In the genomic region with DNA sequence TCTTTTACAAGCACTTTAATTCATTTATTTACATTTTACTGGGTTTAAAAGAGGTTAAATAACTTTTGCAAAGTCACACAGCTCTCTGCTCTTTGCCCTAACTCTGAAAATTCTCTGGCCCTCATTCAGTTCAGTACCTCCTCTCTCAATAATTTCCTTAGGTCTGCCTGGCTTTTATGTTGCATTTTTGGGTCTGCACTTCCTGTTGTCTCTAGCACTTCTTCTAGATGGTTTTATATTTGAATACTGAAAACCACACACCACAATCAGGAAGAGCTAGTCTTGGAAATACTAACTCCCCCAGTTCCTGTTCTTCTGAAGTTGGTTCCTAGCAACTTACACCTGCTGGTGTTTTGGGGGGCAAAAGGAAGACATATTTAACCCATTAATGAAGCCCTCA, we compare ENCODE assay signal across 23 cellular contexts.
DNase-seq lines count a peak whose midpoint lies in the region; ATAC-seq and TF ChIP-seq lines count a peak whose summit lies in the region.
"Had no signal": no experiment of that assay in that cellular context is flagged by ENCODE, and none has a peak within 500 bp of the region (broad histone marks: within the 10 kb centered on the region; RNA-seq: fewer than 3 reads in every experiment).

No MANE protein-coding gene starts in this region.

- ATAC-seq in activated naive CD8-positive, alpha-beta T cell treated with anti-CD3 and anti-CD28 coated beads, Interleukin-2, amount 50 U/mL, for 24 hours: no peak
- ATAC-seq: CD8-positive, alpha-beta T cell; Panc1 had no signal

- intact Hi-C loops in activated T-helper 2 cell treated with anti-CD3 and anti-CD28 coated beads, Interferon-gamma antibody, Interleukin-2, Interleukin-4, amounts not matched to agents 10 μg/mL and 5 μg/mL and 100 μg/mL, durations not matched to agents 14 hours and 24 hours and 36 hours (cut with micrococcal nuclease): no loop called here

- in situ Hi-C loops in KBM-7 (cut with MboI; ENCODE audit: low pct_unique_long_range_greater_than_20kb, low sequenced_read_pairs): no loop called here

- H3K4me3 ChIP-seq in NB4 (ENCODE audit: low read depth, low read length): no peak overlapping the region
- H3K4me3 ChIP-seq: GM23248 had no signal

- H3K27me3 Mint-ChIP-seq in activated naive CD8-positive, alpha-beta T cell: no peaks in the 10 kb centered on the region
- no peaks in the 10 kb centered on the region for H3K27me3 Mint-ChIP-seq in activated naive CD8-positive, alpha-beta T cell treated with anti-CD3 and anti-CD28 coated beads, Interleukin-2, amount 50 U/mL, for 24 hours
- H3K27me3 Mint-ChIP-seq in activated T-helper 2 cell treated with anti-CD3 and anti-CD28 coated beads, Interferon-gamma antibody, Interleukin-2, Interleukin-4, amounts not matched to agents 10 μg/mL and 5 μg/mL and 100 μg/mL, durations not matched to agents 14 hours and 24 hours and 36 hours (ENCODE audit: low read depth): no peaks in the 10 kb centered on the region

- no peaks in the 10 kb centered on the region for H3K9me3 Mint-ChIP-seq in activated naive CD8-positive, alpha-beta T cell (ENCODE audit: low read depth)
- peaks cover 4% of the 10 kb centered on the region for H3K9me3 Mint-ChIP-seq in activated naive CD8-positive, alpha-beta T cell treated with anti-CD3 and anti-CD28 coated beads, Interleukin-2, amount 50 U/mL, for 24 hours
- no peaks in the 10 kb centered on the region for H3K9me3 Mint-ChIP-seq in activated T-helper 2 cell treated with anti-CD3 and anti-CD28 coated beads, Interferon-gamma antibody, Interleukin-2, Interleukin-4, amounts not matched to agents 10 μg/mL and 5 μg/mL and 100 μg/mL, durations not matched to agents 14 hours and 24 hours and 36 hours
- H3K9me3 Mint-ChIP-seq: CD8-positive, alpha-beta T cell had no signal

- H3K4me1 Mint-ChIP-seq in activated naive CD8-positive, alpha-beta T cell (ENCODE audit: low read depth): peaks cover 27% of the 10 kb centered on the region
- H3K4me1 Mint-ChIP-seq in activated naive CD8-positive, alpha-beta T cell treated with anti-CD3 and anti-CD28 coated beads, Interleukin-2, amount 50 U/mL, for 24 hours: peaks cover 13% of the 10 kb centered on the region
- H3K4me1 Mint-ChIP-seq in activated T-helper 2 cell treated with anti-CD3 and anti-CD28 coated beads, Interferon-gamma antibody, Interleukin-2, Interleukin-4, amounts not matched to agents 10 μg/mL and 5 μg/mL and 100 μg/mL, durations not matched to agents 14 hours and 24 hours and 36 hours (ENCODE audit: low read depth): peaks cover 2% of the 10 kb centered on the region

- H3K36me3 Mint-ChIP-seq in activated naive CD8-positive, alpha-beta T cell: peaks cover 4% of the 10 kb centered on the region
- H3K36me3 Mint-ChIP-seq in activated naive CD8-positive, alpha-beta T cell treated with anti-CD3 and anti-CD28 coated beads, Interleukin-2, amount 50 U/mL, for 24 hours (ENCODE audit: low read depth): no peaks in the 10 kb centered on the region
- no peaks in the 10 kb centered on the region for H3K36me3 Mint-ChIP-seq in activated T-helper 2 cell treated with anti-CD3 and anti-CD28 coated beads, Interferon-gamma antibody, Interleukin-2, Interleukin-4, amounts not matched to agents 10 μg/mL and 5 μg/mL and 100 μg/mL, durations not matched to agents 14 hours and 24 hours and 36 hours (ENCODE audit: low read depth)
- H3K36me3 Mint-ChIP-seq: CD8-positive, alpha-beta T cell; IgD-negative memory B cell had no signal

- TF ChIP-seq POLR2A in NB4 (IDR thresholded peaks at IDR 0.05; ENCODE audit: extremely low read depth, insufficient read length): no peak

- no peak for DNase-seq in activated naive CD8-positive, alpha-beta T cell treated with anti-CD3 and anti-CD28 coated beads, Interleukin-2, amount 50 U/mL, for 24 hours
- peak; percentile 34 for DNase-seq in KBM-7
- DNase-seq in NB4 (ENCODE audit: low read depth): peak; percentile 9
- no peak for DNase-seq in NCI-H226
- DNase-seq in activated T-helper 2 cell treated with anti-CD3 and anti-CD28 coated beads, Interferon-gamma antibody, Interleukin-2, Interleukin-4, amounts not matched to agents 10 μg/mL and 5 μg/mL and 100 μg/mL, durations not matched to agents 14 hours and 24 hours and 36 hours (ENCODE audit: low spot score): no peak
- DNase-seq in GM19240 (ENCODE audit: insufficient read length, low spot score): no peak
- DNase-seq: AML-193; CD8-positive, alpha-beta T cell; DMS 273 treated with DMSO at 0.1 percent for 48 hours; DMS79; GM23248; H7; Kasumi-1; NCI-H1105; NCI-H146; NCI-H1930; NCI-H2107; NCI-H446 treated with DMSO at 0.1 percent for 48 hours; NCI-H526; SHP77 had no signal

- TF ChIP-seq CTCF in NB4 (IDR thresholded peaks at IDR 0.05; ENCODE audit: low read depth, low read length): no peak

- H3K4me3 Mint-ChIP-seq in activated naive CD8-positive, alpha-beta T cell: peak overlapping the region; percentile 13
- no peak overlapping the region for H3K4me3 Mint-ChIP-seq in activated naive CD8-positive, alpha-beta T cell treated with anti-CD3 and anti-CD28 coated beads, Interleukin-2, amount 50 U/mL, for 24 hours
- no peak overlapping the region for H3K4me3 Mint-ChIP-seq in activated T-helper 2 cell treated with anti-CD3 and anti-CD28 coated beads, Interferon-gamma antibody, Interleukin-2, Interleukin-4, amounts not matched to agents 10 μg/mL and 5 μg/mL and 100 μg/mL, durations not matched to agents 14 hours and 24 hours and 36 hours (ENCODE audit: low read depth)
- H3K4me3 Mint-ChIP-seq: CD8-positive, alpha-beta T cell had no signal

- H3K27ac Mint-ChIP-seq in activated naive CD8-positive, alpha-beta T cell: peak overlapping the region; percentile 54
- H3K27ac Mint-ChIP-seq in activated naive CD8-positive, alpha-beta T cell treated with anti-CD3 and anti-CD28 coated beads, Interleukin-2, amount 50 U/mL, for 24 hours: no peak overlapping the region
- no peak overlapping the region for H3K27ac Mint-ChIP-seq in activated T-helper 2 cell treated with anti-CD3 and anti-CD28 coated beads, Interferon-gamma antibody, Interleukin-2, Interleukin-4, amounts not matched to agents 10 μg/mL and 5 μg/mL and 100 μg/mL, durations not matched to agents 14 hours and 24 hours and 36 hours
- H3K27ac Mint-ChIP-seq: CD8-positive, alpha-beta T cell; IgD-negative memory B cell had no signal

Comparison
In these comparisons a context has a peak if more than half of its experiments do, and no peak if none do; other contexts are left out.
1. DNase-seq: peak in KBM-7 (single experiment) and NB4 (single experiment); none in activated naive CD8-positive, alpha-beta T cell treated with anti-CD3 and anti-CD28 coated beads, Interleukin-2, amount 50 U/mL, for 24 hours (single experiment), NCI-H226 (single experiment), activated T-helper 2 cell treated with anti-CD3 and anti-CD28 coated beads, Interferon-gamma antibody, Interleukin-2, Interleukin-4, amounts not matched to agents 10 μg/mL and 5 μg/mL and 100 μg/mL, durations not matched to agents 14 hours and 24 hours and 36 hours (single experiment) and GM19240 (single experiment).